In genomic region chr1:93447481-93448291, GRCh38 we compare ENCODE assay signal across 8 cellular contexts. TPM values are rescaled to one million over a fixed set of nuclear protein-coding genes. Genes with fewer than 3 reads are reported as not detected.
DNase-seq lines count a peak whose midpoint lies in the region; ATAC-seq lines count a peak whose summit lies in the region.

Gene FNBP1L, plus strand, starts transcription at chr1:93448118. Its CDS starts 164 bp downstream, at chr1:93448282.

- peak within 1 kb of the TSS; percentile 84 for H3K4me3 ChIP-seq in effector memory CD4-positive, alpha-beta T cell (ENCODE audit: insufficient read depth, low read depth, low read length, poor library complexity, severe bottlenecking)

- no peaks in the 10 kb centered on the region for H3K36me3 ChIP-seq in effector memory CD4-positive, alpha-beta T cell (ENCODE audit: control insufficient read depth, insufficient read depth, low read length)

- H3K27me3 Mint-ChIP-seq in activated CD4-positive, alpha-beta memory T cell treated with anti-CD3 and anti-CD28 coated beads, Interleukin-2, amount 10 ng/mL, durations not matched to agents 7 days and 5 days, result peaks cover 59% of the 10 kb centered on the region

- H3K27me3 ChIP-seq in effector memory CD4-positive, alpha-beta T cell (replicated peaks; ENCODE audit: control insufficient read depth, insufficient read depth, low read length, poor library complexity, severe bottlenecking), result peaks cover 20% of the 10 kb centered on the region

- DNase-seq in NCI-H187 (lab: John Stamatoyannopoulos, UW), result peak; percentile 73 to 87
- no peak for DNase-seq in NCI-H187 treated with DMSO at 0.1 percent for 48 hours (lab: John Stamatoyannopoulos, UW)
- peak; percentile 97 for DNase-seq in NCI-H510A (lab: John Stamatoyannopoulos, UW)
- DNase-seq in activated CD4-positive, alpha-beta memory T cell treated with anti-CD3 and anti-CD28 coated beads, Interleukin-2, amount 10 ng/mL, durations not matched to agents 7 days and 5 days, result peak; percentile 39
- peak in 2 of 3 donors; percentile 24 to 46 for DNase-seq in effector memory CD4-positive, alpha-beta T cell
- peak; percentile 66 to 78 for DNase-seq in lung microvascular endothelial cell (ENCODE audit: low read depth in 2 of 2)
- peak; percentile 16 to 65 (median 28) for DNase-seq in stimulated activated CD4-positive, alpha-beta T cell treated with anti-CD3 and anti-CD28 coated beads, TNF-alpha, amount 100 ng/mL, for 24 hours (ENCODE audit: low read depth in 3 of 3)

- H3K9me3 ChIP-seq in effector memory CD4-positive, alpha-beta T cell (ENCODE audit: control insufficient read depth, low read length), result no peaks in the 10 kb centered on the region

- peaks cover 14% of the 10 kb centered on the region for H3K4me1 Mint-ChIP-seq in activated CD4-positive, alpha-beta memory T cell treated with anti-CD3 and anti-CD28 coated beads, Interleukin-2, amount 10 ng/mL, durations not matched to agents 7 days and 5 days

- no peak within 1 kb of the TSS for H3K27ac ChIP-seq in effector memory CD4-positive, alpha-beta T cell (ENCODE audit: insufficient read depth, low read length, poor library complexity, severe bottlenecking)

- peak within 1 kb of the TSS; percentile 75 for H3K4me3 Mint-ChIP-seq in activated CD4-positive, alpha-beta memory T cell treated with anti-CD3 and anti-CD28 coated beads, Interleukin-2, amount 10 ng/mL, durations not matched to agents 7 days and 5 days

- POLR2A ChIA-PET in activated CD4-positive, alpha-beta memory T cell treated with anti-CD3 and anti-CD28 coated beads, Interleukin-2, amount 10 ng/mL, durations not matched to agents 7 days and 5 days (lab: Charles Lee), result interaction anchor here (1.4 kb wide), 1 partner anchor 368 kb away, joined by 4 read pairs; the partner anchor contains the start of gene MTF2

- H3K4me1 ChIP-seq in effector memory CD4-positive, alpha-beta T cell (ENCODE audit: control insufficient read depth, insufficient read depth, low read length, poor library complexity, severe bottlenecking), result peaks cover 20% of the 10 kb centered on the region

- ATAC-seq in GM21390 (IDR thresholded peaks at IDR 0.05; ENCODE audit: unreplicated experiment), result no peak

- H3K9me3 Mint-ChIP-seq in activated CD4-positive, alpha-beta memory T cell treated with anti-CD3 and anti-CD28 coated beads, Interleukin-2, amount 10 ng/mL, durations not matched to agents 7 days and 5 days, result no peaks in the 10 kb centered on the region

- H3K27ac Mint-ChIP-seq in activated CD4-positive, alpha-beta memory T cell treated with anti-CD3 and anti-CD28 coated beads, Interleukin-2, amount 10 ng/mL, durations not matched to agents 7 days and 5 days, result peak within 1 kb of the TSS; percentile 18

- CTCF ChIA-PET in activated CD4-positive, alpha-beta memory T cell treated with anti-CD3 and anti-CD28 coated beads, Interleukin-2, amount 10 ng/mL, durations not matched to agents 7 days and 5 days (lab: Charles Lee), result interaction anchor here (1.1 to 1.7 kb wide), 4 partner anchors 143 to 399 kb away, joined by 3 to 5 read pairs (median 4); no protein-coding TSS in a partner anchor

- H3K36me3 Mint-ChIP-seq in activated CD4-positive, alpha-beta memory T cell treated with anti-CD3 and anti-CD28 coated beads, Interleukin-2, amount 10 ng/mL, durations not matched to agents 7 days and 5 days (ENCODE audit: low read depth), result peaks cover 2% of the 10 kb centered on the region

RNA-seq across cellular contexts. Expression of gene FNBP1L, which starts in this region (rescaled TPM):
- under 1 TPM; 0.15 to 0.30 TPM for total RNA-seq in activated CD4-positive, alpha-beta memory T cell treated with anti-CD3 and anti-CD28 coated beads, Interleukin-2, amount 10 ng/mL, durations not matched to agents 7 days and 5 days
- total RNA-seq in lung microvascular endothelial cell, result 34.9 and 40.3 TPM in 2 replicates

Comparison
In these comparisons a context has a peak if more than half of its experiments do, and no peak if none do; other contexts are left out.
1. RNA of gene FNBP1L (total RNA-seq): 34.9 to 40.3 TPM in lung microvascular endothelial cell; 0.15 to 0.30 TPM in activated CD4-positive, alpha-beta memory T cell treated with anti-CD3 and anti-CD28 coated beads, Interleukin-2, amount 10 ng/mL, durations not matched to agents 7 days and 5 days; every median in the first group is over 10 times any median in the second.
2. Peak in DNase-seq in activated CD4-positive, alpha-beta memory T cell treated with anti-CD3 and anti-CD28 coated beads, Interleukin-2, amount 10 ng/mL, durations not matched to agents 7 days and 5 days; RNA of the gene not detected or under 1 TPM.